ENCODE assay signal across 8 cellular contexts in the genomic region with DNA sequence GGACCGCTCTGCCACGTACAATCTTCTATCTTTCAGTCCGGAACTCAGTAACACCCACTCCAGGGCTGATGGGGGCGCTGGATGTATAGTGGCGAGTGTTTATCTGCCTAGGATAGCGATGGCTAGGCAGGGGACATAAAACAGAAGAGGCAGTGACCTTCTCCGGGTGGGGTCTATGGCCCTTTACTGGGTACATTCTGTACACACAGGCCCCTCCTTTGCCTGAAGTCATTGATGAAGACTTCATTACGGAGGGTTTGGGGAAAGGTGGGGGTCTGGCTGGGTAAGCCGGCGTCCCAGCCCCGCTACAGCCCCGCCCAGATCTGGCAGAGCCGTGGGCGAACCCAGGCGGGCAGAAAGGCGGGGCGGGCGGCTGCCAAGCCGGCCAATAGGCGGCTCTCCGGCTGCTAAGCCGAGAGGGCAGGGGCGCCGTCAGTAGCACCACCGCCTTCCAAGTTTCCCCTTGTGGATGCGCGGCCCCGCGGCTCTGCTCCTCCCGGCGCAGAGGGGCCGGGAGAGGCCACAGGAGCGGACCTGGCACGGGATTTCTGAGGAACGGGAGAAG. TPM values are rescaled to one million over a fixed set of nuclear protein-coding genes. Genes with fewer than 3 reads are reported as not detected.
A peak's percentile ranks its signal among the peaks of the same experiment; 100 is the strongest.
DNase-seq lines count a peak whose midpoint lies in the region; ATAC-seq and TF ChIP-seq lines count a peak whose summit lies in the region.

CHST7 (plus strand) TSS at position 435 of the 565 bp plus-strand sequence. CDS start 167 bp downstream, outside the sequence.

- DNase-seq in GM10266 (ENCODE audit: extremely low spot score) (peak; percentile 44), NCI-H1417 (lab: John Stamatoyannopoulos, UW) (peak; percentile 14 to 92 (median 90)), T-helper 2 cell (peak; percentile 30 to 78 (median 47)), astrocyte of the spinal cord (ENCODE audit: low read depth, low spot score) (peak; percentile 69), hepatic stellate cell (ENCODE audit: low spot score) (peak; percentile 61), retinal pigment epithelial cell (ENCODE audit: low read depth) (no peak), occipital lobe (lab: John Stamatoyannopoulos, UW) (no peak)

- ATAC-seq in HG02571 (IDR thresholded peaks at IDR 0.05; ENCODE audit: unreplicated experiment), result peak; percentile 49

- H3K4me3 ChIP-seq in astrocyte of the spinal cord (ENCODE audit: low read depth, low read length) (peak within 1 kb of the TSS; percentile 52), retinal pigment epithelial cell (ENCODE audit: low read length) (peak within 1 kb of the TSS; percentile 44)

- in situ Hi-C loops in astrocyte of the spinal cord (cut with HindIII; ENCODE audit: low sequenced_read_pairs), result no loop called here

- TF ChIP-seq CTCF in GM10266 (IDR thresholded peaks at IDR 0.05; ENCODE audit: control insufficient read depth, insufficient read depth, low read depth, missing control alignments), result peak; percentile 38
- TF ChIP-seq CTCF in astrocyte of the spinal cord (IDR thresholded peaks at IDR 0.05; ENCODE audit: low read depth, low read length), result peak; percentile 47
- TF ChIP-seq CTCF in retinal pigment epithelial cell (conservative IDR thresholded peaks at IDR 0.05; ENCODE audit: low read depth, low read length), result peak; percentile 41

RNA-seq across cellular contexts. Expression of gene CHST7, which starts in this region (rescaled TPM):
- 6.7 TPM for total RNA-seq in occipital lobe

Comparison
In these comparisons a context has a peak if more than half of its experiments do, and no peak if none do; other contexts are left out.
1. DNase-seq: peak in GM10266 (single experiment), NCI-H1417 (3 of 3), T-helper 2 cell (5 of 5), astrocyte of the spinal cord (single experiment) and hepatic stellate cell (single experiment); none in retinal pigment epithelial cell (single experiment) and occipital lobe (single experiment).
2. Peak in every context shown above with its lines, with median percentiles within 50 percentile points of each other: CTCF ChIP-seq.